In the genomic region with DNA sequence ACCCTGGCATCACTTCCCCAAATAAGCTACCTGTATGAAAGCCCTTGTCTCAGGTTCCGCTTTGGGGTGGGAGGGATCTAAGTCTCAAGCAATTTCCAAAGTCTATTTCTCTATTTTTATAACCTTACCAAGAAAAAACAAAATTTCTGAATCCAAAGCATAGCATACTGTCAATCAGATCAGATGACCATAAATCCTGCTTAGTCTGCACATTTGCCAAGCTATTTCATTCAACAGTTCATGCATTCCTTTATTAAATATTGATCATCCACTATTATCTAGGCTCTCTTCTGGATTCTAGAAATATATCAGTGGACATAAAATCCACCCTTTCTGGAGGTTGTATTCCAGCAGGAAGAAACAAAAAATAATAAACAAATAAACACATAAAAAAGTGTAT, we compare ENCODE assay signal across 8 cellular contexts.
"Had no signal": no experiment of that assay in that cellular context is flagged by ENCODE, and none has a peak within 500 bp of the region (broad histone marks: within the 10 kb centered on the region; RNA-seq: fewer than 3 reads in every experiment).

No MANE protein-coding gene starts in this region.

- ATAC-seq: HCT116 had no signal

- H3K9ac ChIP-seq: GM23248 had no signal

- H2AFZ ChIP-seq: GM23248 had no signal

- H3K36me3 ChIP-seq: HAP-1 had no signal

- H3K4me1 ChIP-seq: HAP-1 had no signal

- H3K4me3 ChIP-seq: GM23248, HAP-1 had no signal

- H3K9me3 ChIP-seq: HAP-1 had no signal

- H3K27ac ChIP-seq: GM23248, HL-60 had no signal

- DNase-seq: GM23248, GOT3, H7, HFFc6, KG1 had no signal
